In genomic region chr5:53560028-53560427, GRCh38 we compare ENCODE assay signal across 8 cellular contexts. TPM values are rescaled to one million over a fixed set of nuclear protein-coding genes. Genes with fewer than 3 reads are reported as not detected.
DNase-seq lines count a peak whose midpoint lies in the region; ATAC-seq and TF ChIP-seq lines count a peak whose summit lies in the region.

No MANE protein-coding gene starts in this region.

- DNase-seq in T-helper 1 cell (no peak), dedifferentiated amniotic fluid mesenchymal stem cell (ENCODE audit: extremely low spot score) (no peak)
- DNase-seq in activated CD8-positive, alpha-beta T cell treated with anti-CD3 and anti-CD28 coated beads for 36 hours = no peak
- no peak for DNase-seq in stimulated activated CD4-positive, alpha-beta T cell treated with anti-CD3 and anti-CD28 coated beads, Interleukin-4, amount 100 ng/mL, for 1 hour

- H3K4me1 ChIP-seq in subcutaneous abdominal adipose tissue (ENCODE audit: control insufficient read depth in 5 of 5, insufficient read depth in 5 of 5, low read length in 5 of 5) = peaks cover 0 to 25% (median 19%) of the 10 kb centered on the region in 5 donors

- TF ChIP-seq CTCF in activated CD8-positive, alpha-beta T cell treated with anti-CD3 and anti-CD28 coated beads for 36 hours (IDR thresholded peaks at IDR 0.05) = no peak

- peaks cover 0 to 5% (median 0%) of the 10 kb centered on the region in 5 donors for H3K27me3 ChIP-seq in subcutaneous abdominal adipose tissue (ENCODE audit: control insufficient read depth in 5 of 5, insufficient read depth in 4 of 5, low read length in 5 of 5)

- H3K36me3 Mint-ChIP-seq in T-helper 1 cell treated with Interleukin-12 subunit alpha and Interleukin-12 subunit beta and Interleukin-4 antibody, amounts not matched to agents 30 μg/mL and 1 μg/mL, for 36 hours (ENCODE audit: low read depth) = peaks cover 11% of the 10 kb centered on the region
- peaks cover 5% of the 10 kb centered on the region for H3K36me3 Mint-ChIP-seq in activated CD8-positive, alpha-beta T cell treated with anti-CD3 and anti-CD28 coated beads for 36 hours (ENCODE audit: low read depth)

- H3K9me3 Mint-ChIP-seq in T-helper 1 cell treated with Interleukin-12 subunit alpha and Interleukin-12 subunit beta and Interleukin-4 antibody, amounts not matched to agents 30 μg/mL and 1 μg/mL, for 36 hours = peaks cover 9% of the 10 kb centered on the region
- H3K9me3 Mint-ChIP-seq in activated CD8-positive, alpha-beta T cell treated with anti-CD3 and anti-CD28 coated beads for 36 hours = peaks cover 7% of the 10 kb centered on the region

- CTCF ChIA-PET in activated CD8-positive, alpha-beta T cell treated with anti-CD3 and anti-CD28 coated beads for 36 hours (lab: Charles Lee) = interaction anchor here (0.9 kb wide), 1 partner anchor 669 kb away, joined by 3 read pairs; no protein-coding TSS in a partner anchor

- H3K9me3 ChIP-seq in subcutaneous abdominal adipose tissue (ENCODE audit: control insufficient read depth in 5 of 5, low read length in 5 of 5) = peaks cover 0 to 4% (median 0%) of the 10 kb centered on the region in 5 donors

- no peak overlapping the region for H3K27ac Mint-ChIP-seq in T-helper 1 cell treated with Interleukin-12 subunit alpha and Interleukin-12 subunit beta and Interleukin-4 antibody, amounts not matched to agents 30 μg/mL and 1 μg/mL, for 36 hours
- H3K27ac Mint-ChIP-seq in activated CD8-positive, alpha-beta T cell treated with anti-CD3 and anti-CD28 coated beads for 36 hours = peak overlapping the region; percentile 97

- H3K9ac ChIP-seq in subcutaneous abdominal adipose tissue (ENCODE audit: low read length in 5 of 5) = peak overlapping the region; percentile 84 to 97 (median 90)

- peak; percentile 8 for ATAC-seq in HG03039 (IDR thresholded peaks at IDR 0.05; ENCODE audit: unreplicated experiment)
- peak; percentile 6 for ATAC-seq in activated CD8-positive, alpha-beta T cell treated with anti-CD3 and anti-CD28 coated beads for 36 hours

- H3K4me1 Mint-ChIP-seq in T-helper 1 cell treated with Interleukin-12 subunit alpha and Interleukin-12 subunit beta and Interleukin-4 antibody, amounts not matched to agents 30 μg/mL and 1 μg/mL, for 36 hours (ENCODE audit: low read depth) = peaks cover 14% of the 10 kb centered on the region
- H3K4me1 Mint-ChIP-seq in activated CD8-positive, alpha-beta T cell treated with anti-CD3 and anti-CD28 coated beads for 36 hours (ENCODE audit: low read depth) = peaks cover 35% of the 10 kb centered on the region

- H3K36me3 ChIP-seq in subcutaneous abdominal adipose tissue (ENCODE audit: control insufficient read depth in 5 of 5, insufficient read depth in 5 of 5, low read length in 5 of 5) = no peaks in the 10 kb centered on the region

- intact Hi-C loops in activated CD8-positive, alpha-beta T cell treated with anti-CD3 and anti-CD28 coated beads for 36 hours (cut with micrococcal nuclease) = no loop called here

- H3K27me3 Mint-ChIP-seq in T-helper 1 cell treated with Interleukin-12 subunit alpha and Interleukin-12 subunit beta and Interleukin-4 antibody, amounts not matched to agents 30 μg/mL and 1 μg/mL, for 36 hours (ENCODE audit: low read depth) = peaks cover 24% of the 10 kb centered on the region
- peaks cover 17% of the 10 kb centered on the region for H3K27me3 Mint-ChIP-seq in activated CD8-positive, alpha-beta T cell treated with anti-CD3 and anti-CD28 coated beads for 36 hours

- H3K4me3 ChIP-seq in iPS-11a (ENCODE audit: low read depth, low read length) (peak overlapping the region; percentile 84), subcutaneous abdominal adipose tissue (ENCODE audit: low read depth in 1 of 5, low read length in 5 of 5) (peak overlapping the region; percentile 87 to 97 (median 97))

- H3K27ac ChIP-seq in subcutaneous abdominal adipose tissue (ENCODE audit: low read depth, low read length) = peak overlapping the region; percentile 86

- peak overlapping the region; percentile 95 for H3K4me3 Mint-ChIP-seq in T-helper 1 cell treated with Interleukin-12 subunit alpha and Interleukin-12 subunit beta and Interleukin-4 antibody, amounts not matched to agents 30 μg/mL and 1 μg/mL, for 36 hours
- H3K4me3 Mint-ChIP-seq in activated CD8-positive, alpha-beta T cell treated with anti-CD3 and anti-CD28 coated beads for 36 hours = peak overlapping the region; percentile 97

- POLR2A ChIA-PET in activated CD8-positive, alpha-beta T cell treated with anti-CD3 and anti-CD28 coated beads for 36 hours (lab: Charles Lee) = no interaction called here

RNA-seq across cellular contexts. Expression of gene NDUFS4, which starts 0.4 kb away (rescaled TPM):
- 10 to 100 TPM; 69.2 to 72.0 TPM for total RNA-seq in activated CD8-positive, alpha-beta T cell treated with anti-CD3 and anti-CD28 coated beads for 36 hours
